ENCODE assay signal across 1 cellular context in genomic region chr10:25465582-25466372, GRCh38.
A peak's percentile ranks its signal among the peaks of the same experiment; 100 is the strongest.
TF ChIP-seq lines count a peak whose summit lies in the region.

No MANE protein-coding gene starts in this region.

TF ChIP-seq in K562, 482 proteins besides CTCF, POLR2A, EP300 and RAD21 (continued from another document and continues in another):
- TF ChIP-seq TAF1 (IDR thresholded peaks at IDR 0.05; ENCODE audit: control insufficient read depth, extremely low read depth, insufficient read depth, low read length, severe bottlenecking): peak; percentile 45
- TF ChIP-seq THRAP3 (IDR thresholded peaks at IDR 0.05; ENCODE audit: borderline replicate concordance): peak; percentile 72; the same call in 1 of the 2 replicates
- no peak for TF ChIP-seq COPS2 (conservative IDR thresholded peaks at IDR 0.05)
- TF ChIP-seq, protein P1, sequence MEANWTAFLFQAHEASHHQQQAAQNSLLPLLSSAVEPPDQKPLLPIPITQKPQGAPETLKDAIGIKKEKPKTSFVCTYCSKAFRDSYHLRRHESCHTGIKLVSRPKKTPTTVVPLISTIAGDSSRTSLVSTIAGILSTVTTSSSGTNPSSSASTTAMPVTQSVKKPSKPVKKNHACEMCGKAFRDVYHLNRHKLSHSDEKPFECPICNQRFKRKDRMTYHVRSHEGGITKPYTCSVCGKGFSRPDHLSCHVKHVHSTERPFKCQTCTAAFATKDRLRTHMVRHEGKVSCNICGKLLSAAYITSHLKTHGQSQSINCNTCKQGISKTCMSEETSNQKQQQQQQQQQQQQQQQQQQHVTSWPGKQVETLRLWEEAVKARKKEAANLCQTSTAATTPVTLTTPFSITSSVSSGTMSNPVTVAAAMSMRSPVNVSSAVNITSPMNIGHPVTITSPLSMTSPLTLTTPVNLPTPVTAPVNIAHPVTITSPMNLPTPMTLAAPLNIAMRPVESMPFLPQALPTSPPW (CRISPR knock-in tag; IDR thresholded peaks at IDR 0.05): peak; percentile 51
- TF ChIP-seq, protein P2, sequence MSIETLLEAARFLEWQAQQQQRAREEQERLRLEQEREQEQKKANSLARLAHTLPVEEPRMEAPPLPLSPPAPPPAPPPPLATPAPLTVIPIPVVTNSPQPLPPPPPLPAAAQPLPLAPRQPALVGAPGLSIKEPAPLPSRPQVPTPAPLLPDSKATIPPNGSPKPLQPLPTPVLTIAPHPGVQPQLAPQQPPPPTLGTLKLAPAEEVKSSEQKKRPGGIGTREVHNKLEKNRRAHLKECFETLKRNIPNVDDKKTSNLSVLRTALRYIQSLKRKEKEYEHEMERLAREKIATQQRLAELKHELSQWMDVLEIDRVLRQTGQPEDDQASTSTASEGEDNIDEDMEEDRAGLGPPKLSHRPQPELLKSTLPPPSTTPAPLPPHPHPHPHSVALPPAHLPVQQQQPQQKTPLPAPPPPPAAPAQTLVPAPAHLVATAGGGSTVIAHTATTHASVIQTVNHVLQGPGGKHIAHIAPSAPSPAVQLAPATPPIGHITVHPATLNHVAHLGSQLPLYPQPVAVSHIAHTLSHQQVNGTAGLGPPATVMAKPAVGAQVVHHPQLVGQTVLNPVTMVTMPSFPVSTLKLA (conservative IDR thresholded peaks at IDR 0.05): peak in 1 of 2 experiments; percentile 46; a peak in 2 of 4 replicates
- no peak for TF ChIP-seq ZNF764 (CRISPR knock-in tag; IDR thresholded peaks at IDR 0.05; ENCODE audit: low read depth)
- TF ChIP-seq ZNF134 (CRISPR knock-in tag; conservative IDR thresholded peaks at IDR 0.05): peak; percentile 55; the same call in 1 of the 2 replicates
- no peak for TF ChIP-seq NR4A1 (CRISPR knock-in tag; IDR thresholded peaks at IDR 0.05)
- TF ChIP-seq NR4A1 (tag; IDR thresholded peaks at IDR 0.05): 0 out of 2 replicates have a peak, but pooled peaks have one; percentile 26
- peak; percentile 75 to 76 for TF ChIP-seq FOXK2 (conservative IDR thresholded peaks at IDR 0.05 in 1 of 2, IDR thresholded peaks at IDR 0.05 in 1 of 2; ENCODE audit: low read depth in 2 of 2)
- TF ChIP-seq HDAC1 (IDR thresholded peaks at IDR 0.05): peak in 1 of 2 experiments; percentile 34; a peak in 1 of 4 replicates
- no peak for TF ChIP-seq SNIP1 (IDR thresholded peaks at IDR 0.05; ENCODE audit: low read depth)
- peak; percentile 52 for TF ChIP-seq POLR2AphosphoS5 (IDR thresholded peaks at IDR 0.05; ENCODE audit: control insufficient read depth, insufficient read depth, low read depth, low read length)
- TF ChIP-seq FOXJ2 (tag; IDR thresholded peaks at IDR 0.05): peak; percentile 38; the same call in 1 of the 2 replicates
- TF ChIP-seq SIX5 (IDR thresholded peaks at IDR 0.05; ENCODE audit: borderline replicate concordance in 1 of 2, insufficient read depth in 1 of 2, low read depth in 1 of 2, low read length in 2 of 2): no peak
- TF ChIP-seq NONO (IDR thresholded peaks at IDR 0.05; ENCODE audit: low read depth in 2 of 2, low read length in 1 of 2): no peak
- TF ChIP-seq XRCC4 (IDR thresholded peaks at IDR 0.05; ENCODE audit: extremely low read depth, insufficient read depth, insufficient read length): no peak
- TF ChIP-seq, protein P3, sequence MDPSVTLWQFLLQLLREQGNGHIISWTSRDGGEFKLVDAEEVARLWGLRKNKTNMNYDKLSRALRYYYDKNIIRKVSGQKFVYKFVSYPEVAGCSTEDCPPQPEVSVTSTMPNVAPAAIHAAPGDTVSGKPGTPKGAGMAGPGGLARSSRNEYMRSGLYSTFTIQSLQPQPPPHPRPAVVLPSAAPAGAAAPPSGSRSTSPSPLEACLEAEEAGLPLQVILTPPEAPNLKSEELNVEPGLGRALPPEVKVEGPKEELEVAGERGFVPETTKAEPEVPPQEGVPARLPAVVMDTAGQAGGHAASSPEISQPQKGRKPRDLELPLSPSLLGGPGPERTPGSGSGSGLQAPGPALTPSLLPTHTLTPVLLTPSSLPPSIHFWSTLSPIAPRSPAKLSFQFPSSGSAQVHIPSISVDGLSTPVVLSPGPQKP (CRISPR knock-in tag; IDR thresholded peaks at IDR 0.05): no peak
- no peak for TF ChIP-seq HOMEZ (CRISPR knock-in tag; IDR thresholded peaks at IDR 0.05)
- peak; percentile 96 for TF ChIP-seq ELF1 (tag; IDR thresholded peaks at IDR 0.05)
- no peak for TF ChIP-seq NFATC3 (IDR thresholded peaks at IDR 0.05)
- TF ChIP-seq HDAC2 (IDR thresholded peaks at IDR 0.05): peak; percentile 32; the same call in 1 of the 2 replicates
- TF ChIP-seq, protein P4, sequence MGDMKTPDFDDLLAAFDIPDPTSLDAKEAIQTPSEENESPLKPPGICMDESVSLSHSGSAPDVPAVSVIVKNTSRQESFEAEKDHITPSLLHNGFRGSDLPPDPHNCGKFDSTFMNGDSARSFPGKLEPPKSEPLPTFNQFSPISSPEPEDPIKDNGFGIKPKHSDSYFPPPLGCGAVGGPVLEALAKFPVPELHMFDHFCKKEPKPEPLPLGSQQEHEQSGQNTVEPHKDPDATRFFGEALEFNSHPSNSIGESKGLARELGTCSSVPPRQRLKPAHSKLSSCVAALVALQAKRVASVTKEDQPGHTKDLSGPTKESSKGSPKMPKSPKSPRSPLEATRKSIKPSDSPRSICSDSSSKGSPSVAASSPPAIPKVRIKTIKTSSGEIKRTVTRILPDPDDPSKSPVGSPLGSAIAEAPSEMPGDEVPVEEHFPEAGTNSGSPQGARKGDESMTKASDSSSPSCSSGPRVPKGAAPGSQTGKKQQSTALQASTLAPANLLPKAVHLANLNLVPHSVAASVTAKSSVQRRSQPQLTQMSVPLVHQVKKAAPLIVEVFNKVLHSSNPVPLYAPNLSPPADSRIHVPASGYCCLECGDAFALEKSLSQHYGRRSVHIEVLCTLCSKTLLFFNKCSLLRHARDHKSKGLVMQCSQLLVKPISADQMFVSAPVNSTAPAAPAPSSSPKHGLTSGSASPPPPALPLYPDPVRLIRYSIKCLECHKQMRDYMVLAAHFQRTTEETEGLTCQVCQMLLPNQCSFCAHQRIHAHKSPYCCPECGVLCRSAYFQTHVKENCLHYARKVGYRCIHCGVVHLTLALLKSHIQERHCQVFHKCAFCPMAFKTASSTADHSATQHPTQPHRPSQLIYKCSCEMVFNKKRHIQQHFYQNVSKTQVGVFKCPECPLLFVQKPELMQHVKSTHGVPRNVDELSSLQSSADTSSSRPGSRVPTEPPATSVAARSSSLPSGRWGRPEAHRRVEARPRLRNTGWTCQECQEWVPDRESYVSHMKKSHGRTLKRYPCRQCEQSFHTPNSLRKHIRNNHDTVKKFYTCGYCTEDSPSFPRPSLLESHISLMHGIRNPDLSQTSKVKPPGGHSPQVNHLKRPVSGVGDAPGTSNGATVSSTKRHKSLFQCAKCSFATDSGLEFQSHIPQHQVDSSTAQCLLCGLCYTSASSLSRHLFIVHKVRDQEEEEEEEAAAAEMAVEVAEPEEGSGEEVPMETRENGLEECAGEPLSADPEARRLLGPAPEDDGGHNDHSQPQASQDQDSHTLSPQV (IDR thresholded peaks at IDR 0.05): 0 out of 2 replicates have a peak, but pooled peaks have one; percentile 28
- TF ChIP-seq ZNF444 (CRISPR knock-in tag; IDR thresholded peaks at IDR 0.05): no peak
- TF ChIP-seq CREB3 (tag; conservative IDR thresholded peaks at IDR 0.05; ENCODE audit: low read depth): peak; percentile 67; the same call in 1 of the 2 replicates
- TF ChIP-seq GABPA (tag; conservative IDR thresholded peaks at IDR 0.05; ENCODE audit: low read depth): peak; percentile 89
- peak; percentile 96 for TF ChIP-seq FOXM1 (IDR thresholded peaks at IDR 0.05; ENCODE audit: low read depth)
- no peak for TF ChIP-seq FOXM1 (CRISPR knock-in tag; IDR thresholded peaks at IDR 0.05; ENCODE audit: low read depth)
- peak; percentile 34; the same call in 1 of the 2 replicates for TF ChIP-seq LEF1 (IDR thresholded peaks at IDR 0.05)
- no peak for TF ChIP-seq E2F5 (CRISPR knock-in tag; IDR thresholded peaks at IDR 0.05)
- TF ChIP-seq PHF20 (IDR thresholded peaks at IDR 0.05; ENCODE audit: partially characterized antibody): peak; percentile 42
- 0 out of 2 replicates have a peak, but pooled peaks have one; percentile 22 for TF ChIP-seq SP1 (CRISPR knock-in tag; IDR thresholded peaks at IDR 0.05)
- TF ChIP-seq CBX2 (IDR thresholded peaks at IDR 0.05; ENCODE audit: insufficient read depth, low read length, poor library complexity, severe bottlenecking): no peak
- 0 out of 2 replicates have a peak, but pooled peaks have one; percentile 17 for TF ChIP-seq MXI1 (IDR thresholded peaks at IDR 0.05; ENCODE audit: low read depth, low read length)
- 0 out of 2 replicates have a peak, but pooled peaks have one; percentile 25 for TF ChIP-seq ZNF766 (CRISPR knock-in tag; conservative IDR thresholded peaks at IDR 0.05)
- TF ChIP-seq CUX1 (CRISPR knock-in tag; IDR thresholded peaks at IDR 0.05): peak; percentile 39; the same call in 1 of the 2 replicates
- peak; percentile 63; the same call in 1 of the 2 replicates for TF ChIP-seq GTF2E2 (tag; IDR thresholded peaks at IDR 0.05)
- TF ChIP-seq NKRF (IDR thresholded peaks at IDR 0.05; ENCODE audit: borderline replicate concordance): 0 out of 2 replicates have a peak, but pooled peaks have one; percentile 24
- TF ChIP-seq CREBBP (IDR thresholded peaks at IDR 0.05; ENCODE audit: low read depth, low read length): no peak
